ENCODE assay signal across 17 cellular contexts in genomic region chr6:125823180-125823579, GRCh38. TPM values are rescaled to one million over a fixed set of nuclear protein-coding genes. Genes with fewer than 3 reads are reported as not detected.
DNase-seq lines count a peak whose midpoint lies in the region; ATAC-seq, FAIRE-seq and TF ChIP-seq lines count a peak whose summit lies in the region.
"Had no signal": no experiment of that assay in that cellular context is flagged by ENCODE, and none has a peak within 500 bp of the region (broad histone marks: within the 10 kb centered on the region; RNA-seq: fewer than 3 reads in every experiment).

No MANE protein-coding gene starts in this region.

- H3K27me3 ChIP-seq in K562 (ENCODE audit: control insufficient read depth in 2 of 2, insufficient read depth in 2 of 2, low read length in 2 of 2) (no peaks in the 10 kb centered on the region), mesendoderm (ENCODE audit: insufficient read depth, low read length, poor library complexity) (no peaks in the 10 kb centered on the region)
- H3K27me3 ChIP-seq: BLaER1 treated with 17β-estradiol and CSF1 and Interleukin-3, amounts not matched to agents 10 nM and 100 nM had no signal

- H3K23ac ChIP-seq in mesendoderm (ENCODE audit: low read length) = no peak overlapping the region

- no peak overlapping the region for H3K27ac Mint-ChIP-seq in effector memory CD8-positive, alpha-beta T cell
- H3K27ac Mint-ChIP-seq: B cell, H9 had no signal

- intact Hi-C loops in K562 (cut with micrococcal nuclease) = no loop called here

- no peak overlapping the region for H3K4me3 Mint-ChIP-seq in effector memory CD8-positive, alpha-beta T cell
- H3K4me3 Mint-ChIP-seq: B cell; CD8-positive, alpha-beta memory T cell; H9 had no signal

- no peak overlapping the region for H3K18ac ChIP-seq in mesendoderm (ENCODE audit: low read length)

- no peak overlapping the region for H2AK5ac ChIP-seq in mesendoderm (ENCODE audit: low read length)

- CTCF ChIA-PET in K562 (lab: Yijun Ruan, JAX; ENCODE audit: low intra/inter-chr PET ratio) = no interaction called here

- H3K4me1 ChIP-seq in K562 (replicated peaks in 1 of 2; ENCODE audit: control insufficient read depth in 2 of 2, insufficient read depth in 2 of 2, low read length in 2 of 2) (peaks cover 0 to 15% of the 10 kb centered on the region in 2 experiments; a peak in 2 of 5 replicates), mesendoderm (ENCODE audit: control insufficient read depth, low read depth, low read length) (peaks cover 3% of the 10 kb centered on the region)

- DNase-seq in K562 (ENCODE audit: extremely low read depth in 1 of 4, low spot score in 3 of 4) = no peak
- DNase-seq in mesendoderm = no peak
- DNase-seq in substantia nigra (lab: John Stamatoyannopoulos, UW) = no peak
- DNase-seq in effector memory CD8-positive, alpha-beta T cell = no peak
- no peak for DNase-seq in caudate nucleus (lab: John Stamatoyannopoulos, UW)
- DNase-seq: CD8-positive, alpha-beta memory T cell; COR-L47; DMS 273 treated with DMSO at 0.1 percent for 48 hours; DMS53; DND-41; EL; GOT3; H9 had no signal

- H3K9me3 Mint-ChIP-seq in effector memory CD8-positive, alpha-beta T cell = no peaks in the 10 kb centered on the region
- H3K9me3 Mint-ChIP-seq: H9 had no signal

- POLR2A ChIA-PET in K562 (lab: Yijun Ruan, JAX) = interaction anchor here (1.2 kb wide), 1 partner anchor 17 kb away, joined by 3 read pairs; no protein-coding TSS in a partner anchor

- TF ChIP-seq EP300 in K562 (IDR thresholded peaks at IDR 0.05; ENCODE audit: low read length) = no peak

- peaks cover 30 to 36% of the 10 kb centered on the region in 2 donors for H3K4me1 Mint-ChIP-seq in effector memory CD8-positive, alpha-beta T cell (ENCODE audit: low read depth in 2 of 2)

- BruUV-seq in K562 (replicated peaks; lab: Mats Ljungman, UMichigan) = no TSS peak

- H3K9me3 ChIP-seq in K562 (replicated peaks; ENCODE audit: control insufficient read depth, insufficient read depth, low read depth, low read length) = no peaks in the 10 kb centered on the region
- H3K9me3 ChIP-seq: BLaER1 treated with 17β-estradiol and CSF1 and Interleukin-3, amounts not matched to agents 10 nM and 100 nM had no signal

- H3K56ac ChIP-seq in mesendoderm (ENCODE audit: low read length) = no peak overlapping the region

- H3K27ac ChIP-seq in K562 (ENCODE audit: extremely low read depth, low read depth, low read length) (no peak overlapping the region), mesendoderm (ENCODE audit: low read depth, low read length) (no peak overlapping the region), substantia nigra (ENCODE audit: low read depth, low read length, poor library complexity, severe bottlenecking) (peak overlapping the region; percentile 41), caudate nucleus (ENCODE audit: low read depth, low read length) (no peak overlapping the region)
- H3K27ac ChIP-seq: BLaER1 treated with 17β-estradiol and CSF1 and Interleukin-3, amounts not matched to agents 10 nM and 100 nM had no signal

- no peak overlapping the region for H3K4me3 ChIP-seq in K562
- H3K4me3 ChIP-seq in mesendoderm (ENCODE audit: low read length) = no peak overlapping the region
- H3K4me3 ChIP-seq: BLaER1 treated with 17β-estradiol and CSF1 and Interleukin-3, amounts not matched to agents 10 nM and 100 nM; GM12878 had no signal

- H2BK15ac ChIP-seq in mesendoderm (replicated peaks; ENCODE audit: low read depth) = peak overlapping the region; percentile 74

- no peak for TF ChIP-seq POLR2A in K562 (conservative IDR thresholded peaks at IDR 0.05)

- H2BK120ac ChIP-seq in mesendoderm (ENCODE audit: low read depth, low read length) = no peak overlapping the region

- no peaks in the 10 kb centered on the region for H3K79me1 ChIP-seq in mesendoderm (ENCODE audit: low read length)

- no peaks in the 10 kb centered on the region for H3K27me3 Mint-ChIP-seq in effector memory CD8-positive, alpha-beta T cell
- H3K27me3 Mint-ChIP-seq: B cell; CD8-positive, alpha-beta memory T cell had no signal

- ATAC-seq in K562 = no peak
- no peak for ATAC-seq in effector memory CD8-positive, alpha-beta T cell (replicated peaks)
- ATAC-seq: GM12878 had no signal

- no peaks in the 10 kb centered on the region for H3K9me1 ChIP-seq in K562 (ENCODE audit: control insufficient read depth, insufficient read depth, low read length)

- in situ Hi-C loops in K562 (cut with MboI) = no loop called here

- no peak for TF ChIP-seq CTCF in K562 (IDR thresholded peaks at IDR 0.05 in 2 of 3, conservative IDR thresholded peaks at IDR 0.05 in 1 of 3; ENCODE audit: insufficient read depth in 2 of 3, low read depth in 1 of 3, low read length in 3 of 3)

- no peak overlapping the region for H2BK5ac ChIP-seq in mesendoderm (ENCODE audit: low read length)

- H4K8ac ChIP-seq in mesendoderm (ENCODE audit: low read depth, low read length) = no peak overlapping the region

- H4K20me1 ChIP-seq in K562 (replicated peaks; ENCODE audit: control insufficient read depth, insufficient read depth, low read length) = no peaks in the 10 kb centered on the region
- H4K20me1 ChIP-seq: BLaER1 treated with 17β-estradiol and CSF1 and Interleukin-3, amounts not matched to agents 10 nM and 100 nM had no signal

- H3K36me3 Mint-ChIP-seq in effector memory CD8-positive, alpha-beta T cell (ENCODE audit: insufficient read depth) = peaks cover 15% of the 10 kb centered on the region

- H3K4me2 ChIP-seq in K562 (ENCODE audit: insufficient read depth, low read length) = no peak overlapping the region
- H3K4me2 ChIP-seq in mesendoderm (ENCODE audit: low read length) = no peak overlapping the region
- H3K4me2 ChIP-seq: BLaER1 treated with 17β-estradiol and CSF1 and Interleukin-3, amounts not matched to agents 10 nM and 100 nM had no signal

- H3K9ac ChIP-seq in K562 (ENCODE audit: insufficient read depth in 1 of 2, low read depth in 2 of 2, low read length in 2 of 2) = no peak overlapping the region
- no peak overlapping the region for H3K9ac ChIP-seq in mesendoderm (ENCODE audit: low read length)
- H3K9ac ChIP-seq: BLaER1 treated with 17β-estradiol and CSF1 and Interleukin-3, amounts not matched to agents 10 nM and 100 nM had no signal

- no peak overlapping the region for H2AFZ ChIP-seq in K562 (ENCODE audit: low read depth, low read length)

- FAIRE-seq in K562 (lab: Jason Lieb, UNC) (no peak), endometrium (lab: Jason Lieb, UNC) (peak; percentile 66)
- FAIRE-seq: GM12878 had no signal

- H3K4ac ChIP-seq in mesendoderm (ENCODE audit: low read depth, low read length) = no peak overlapping the region

- no peak for TF ChIP-seq RAD21 in K562 (CRISPR knock-in tag; conservative IDR thresholded peaks at IDR 0.05 in 1 of 2, IDR thresholded peaks at IDR 0.05 in 1 of 2)

- no peaks in the 10 kb centered on the region for H3K79me2 ChIP-seq in K562 (ENCODE audit: control insufficient read depth, insufficient read depth, low read length)
- no peaks in the 10 kb centered on the region for H3K79me2 ChIP-seq in mesendoderm (ENCODE audit: control insufficient read depth, insufficient read depth, low read length)

- H3K36me3 ChIP-seq in K562 (ENCODE audit: control insufficient read depth, insufficient read depth, low read length) = peaks cover 9% of the 10 kb centered on the region; the same call in 1 of the 3 replicates
- no peaks in the 10 kb centered on the region for H3K36me3 ChIP-seq in mesendoderm (ENCODE audit: control insufficient read depth, insufficient read depth, low read length)

- H4K5ac ChIP-seq in mesendoderm (ENCODE audit: low read length) = no peak overlapping the region

- 63% methylated on average over 2 of the region's 2 CpGs for WGBS in K562 (ENCODE audit: insufficient coverage, low coverage, missing lambda C conversion rate)
- WGBS in mesendoderm (ENCODE audit: extremely low coverage, insufficient coverage, low lambda C conversion rate) = no CpG with 5 or more reads among the region's 2 CpGs

TF ChIP-seq in K562, 482 proteins besides CTCF, POLR2A, EP300 and RAD21 (continues in another document):
- no peak for TF ChIP-seq THAP7 (CRISPR knock-in tag; IDR thresholded peaks at IDR 0.05)
- TF ChIP-seq BMI1 (IDR thresholded peaks at IDR 0.05; ENCODE audit: low read length) = no peak

RNA-seq across cellular contexts. Expression of gene NCOA7, which starts 32.4 kb away (rescaled TPM):
- 6.1 and 37.7 TPM in 2 replicates for total RNA-seq in K562 (2011; cell fraction: chromatin; rRNA removed; ENCODE audit: low replicate concordance)
- 4.8 and 5.7 TPM in 2 replicates for total RNA-seq in K562 (2011; cell fraction: nucleolus; rRNA removed)
- 10.2 and 13.4 TPM in 2 replicates for total RNA-seq in K562 (2011; cell fraction: nucleoplasm; rRNA removed)
- total RNA-seq in K562 (2014; rRNA removed) = 6.7 and 10.6 TPM in 2 replicates
- 14.6 and 16.9 TPM in 2 replicates for total RNA-seq in K562 (2014; rRNA removed; fragmentation: Illumina TruSeq; extraction: Trizol)
- total RNA-seq in K562 (2015; rRNA removed; fragmentation: Illumina TruSeq; extraction: Trizol) = 9.3 and 12.7 TPM in 2 replicates
- total RNA-seq in K562 (2021) = 13.8 TPM in 2 replicates
- 8.9 and 9.3 TPM in 2 replicates for polyA plus RNA-seq in K562 (2011; rRNA removed)
- polyA plus RNA-seq in K562 (2011; cell fraction: cytosol; rRNA removed) = 4.6 and 7.1 TPM in 2 replicates
- polyA plus RNA-seq in K562 (2011; cell fraction: nucleus; rRNA removed) = 6.2 and 6.6 TPM in 2 replicates
- polyA plus RNA-seq in K562 (2012) = 10.0 and 22.1 TPM in 2 replicates
- polyA plus RNA-seq in K562 (2014; fragmentation: Illumina TruSeq; extraction: Trizol) = 11.2 and 13.6 TPM in 2 replicates
- 1 to 10 TPM; 5.8 to 7.0 TPM for polyA plus RNA-seq in K562 (2014; fragmentation: Nextera tagmentation; extraction: Ambion mirVana)
- polyA plus RNA-seq in K562 (2014; rRNA removed) = 8.5 and 11.0 TPM in 2 replicates
- 33.3 and 40.5 TPM in 2 replicates for polyA minus RNA-seq in K562 (2011; rRNA and poly(A)+ RNA removed)
- polyA minus RNA-seq in K562 (2011; cell fraction: cytosol; rRNA and poly(A)+ RNA removed) = 10.1 and 10.2 TPM in 2 replicates
- polyA minus RNA-seq in K562 (2011; cell fraction: nucleus; rRNA and poly(A)+ RNA removed) = 6.5 and 10.6 TPM in 2 replicates
- polyA plus RNA-seq in mesendoderm (2013, experiment 1 of 2) = 3.2 TPM
- 3.8 TPM for polyA plus RNA-seq in mesendoderm (2013, experiment 2 of 2)
